Comparison of ENCODE assay signal across 18 cellular contexts in genomic region chr6:131490441-131490840, GRCh38.
DNase-seq lines count a peak whose midpoint lies in the region; ATAC-seq and TF ChIP-seq lines count a peak whose summit lies in the region.
"Had no signal": no experiment of that assay in that cellular context is flagged by ENCODE, and none has a peak within 500 bp of the region (broad histone marks: within the 10 kb centered on the region; RNA-seq: fewer than 3 reads in every experiment).

No MANE protein-coding gene starts in this region.

- H3K27ac ChIP-seq in endodermal cell (ENCODE audit: low read depth, low read length) (no peak overlapping the region), mesendoderm (ENCODE audit: low read depth, low read length) (no peak overlapping the region)
- H3K27ac ChIP-seq: 22Rv1; A549; BLaER1 treated with 17β-estradiol and CSF1 and Interleukin-3, amounts not matched to agents 10 nM and 100 nM; C4-2B had no signal

- H3K4me1 ChIP-seq in endodermal cell (ENCODE audit: control insufficient read depth, insufficient read depth, low read length), result peaks cover 3% of the 10 kb centered on the region
- peaks cover 13% of the 10 kb centered on the region for H3K4me1 ChIP-seq in mesendoderm (ENCODE audit: control insufficient read depth, low read depth, low read length)
- H3K4me1 ChIP-seq: A549; BLaER1 treated with 17β-estradiol and CSF1 and Interleukin-3, amounts not matched to agents 10 nM and 100 nM; Caco-2 had no signal

- ATAC-seq in WTC11, result peak; percentile 51
- no peak for ATAC-seq in activated T-helper 17 cell treated with anti-CD3 and anti-CD28 coated beads, Interleukin-2, amount 50 U/mL, for 72 hours (replicated peaks)
- no peak for ATAC-seq in GM19452 (IDR thresholded peaks at IDR 0.05; ENCODE audit: unreplicated experiment)
- ATAC-seq: A549; CD8-positive, alpha-beta T cell had no signal

- H3K9me3 ChIP-seq in endodermal cell (ENCODE audit: control insufficient read depth, low read length), result peaks cover 12% of the 10 kb centered on the region
- H3K9me3 ChIP-seq: A549, Caco-2 had no signal

- no peak overlapping the region for H4K8ac ChIP-seq in mesendoderm (ENCODE audit: low read depth, low read length)

- H3K79me1 ChIP-seq in mesendoderm (ENCODE audit: low read length), result no peaks in the 10 kb centered on the region

- H3K79me2 ChIP-seq in mesendoderm (ENCODE audit: control insufficient read depth, insufficient read depth, low read length), result no peaks in the 10 kb centered on the region

- H3K9ac ChIP-seq in endodermal cell (ENCODE audit: extremely low read depth, low read length, poor library complexity, severe bottlenecking), result no peak overlapping the region
- no peak overlapping the region for H3K9ac ChIP-seq in mesendoderm (ENCODE audit: low read length)
- H3K9ac ChIP-seq: BLaER1 treated with 17β-estradiol and CSF1 and Interleukin-3, amounts not matched to agents 10 nM and 100 nM had no signal

- no peak overlapping the region for H3K27ac Mint-ChIP-seq in WTC11
- H3K27ac Mint-ChIP-seq in endodermal cell, result peak overlapping the region; percentile 71
- H3K27ac Mint-ChIP-seq in activated T-helper 17 cell treated with anti-CD3 and anti-CD28 coated beads, Interleukin-2, amount 50 U/mL, for 72 hours, result no peak overlapping the region
- H3K27ac Mint-ChIP-seq: B cell; CD4-positive, alpha-beta T cell; CD8-positive, alpha-beta T cell had no signal

- DNase-seq in WTC11 (ENCODE audit: low spot score) (no peak), endodermal cell (peak; percentile 71), mesendoderm (peak; percentile 58), cerebellar nuclear complex (lab: John Stamatoyannopoulos, UW) (no peak)
- DNase-seq: AML-193; Caco-2; Calu3; CD4-positive, alpha-beta T cell; CD8-positive, alpha-beta T cell; DMS79 treated with DMSO at 0.1 percent for 48 hours; GF-D8 had no signal

- H3K27me3 ChIP-seq in endodermal cell (ENCODE audit: control insufficient read depth, insufficient read depth, low read length, poor library complexity, severe bottlenecking) (no peaks in the 10 kb centered on the region), mesendoderm (ENCODE audit: insufficient read depth, low read length, poor library complexity) (no peaks in the 10 kb centered on the region)
- H3K27me3 ChIP-seq: BLaER1 treated with 17β-estradiol and CSF1 and Interleukin-3, amounts not matched to agents 10 nM and 100 nM had no signal

- H3K9me3 Mint-ChIP-seq in WTC11 (peaks cover 7% of the 10 kb centered on the region), endodermal cell (no peaks in the 10 kb centered on the region)
- no peaks in the 10 kb centered on the region for H3K9me3 Mint-ChIP-seq in activated T-helper 17 cell treated with anti-CD3 and anti-CD28 coated beads, Interleukin-2, amount 50 U/mL, for 72 hours
- H3K9me3 Mint-ChIP-seq: CD4-positive, alpha-beta T cell; CD8-positive, alpha-beta T cell had no signal

- H3K18ac ChIP-seq in mesendoderm (ENCODE audit: low read length), result peak overlapping the region; percentile 60

- peak overlapping the region; percentile 24 for H2BK5ac ChIP-seq in mesendoderm (ENCODE audit: low read length)

- POLR2A ChIA-PET in WTC11 (lab: Charles Lee), result no interaction called here

- peak overlapping the region; percentile 1 for H3K4me3 ChIP-seq in endodermal cell (ENCODE audit: low read length)
- no peak overlapping the region for H3K4me3 ChIP-seq in mesendoderm (ENCODE audit: low read length)
- H3K4me3 ChIP-seq: A549; BLaER1 treated with 17β-estradiol and CSF1 and Interleukin-3, amounts not matched to agents 10 nM and 100 nM had no signal

- TF ChIP-seq CTCF in WTC11 (IDR thresholded peaks at IDR 0.05), result no peak
- no peak for TF ChIP-seq CTCF in endodermal cell (conservative IDR thresholded peaks at IDR 0.05)

- H3K27me3 Mint-ChIP-seq in WTC11 (ENCODE audit: low read depth) (peaks cover 11% of the 10 kb centered on the region), endodermal cell (ENCODE audit: insufficient read depth) (peaks cover 2% of the 10 kb centered on the region)
- no peaks in the 10 kb centered on the region for H3K27me3 Mint-ChIP-seq in activated T-helper 17 cell treated with anti-CD3 and anti-CD28 coated beads, Interleukin-2, amount 50 U/mL, for 72 hours
- H3K27me3 Mint-ChIP-seq: CD4-positive, alpha-beta T cell had no signal

- CTCF ChIA-PET in WTC11 (lab: Charles Lee), result interaction anchor here (1.0 to 1.3 kb wide), 2 partner anchors 30 to 291 kb away, joined by 3 to 4 read pairs; no protein-coding TSS in a partner anchor

- no peak overlapping the region for H4K5ac ChIP-seq in mesendoderm (ENCODE audit: low read length)

- H2BK120ac ChIP-seq in mesendoderm (ENCODE audit: low read depth, low read length), result no peak overlapping the region

- H3K4me1 Mint-ChIP-seq in WTC11 (peaks cover 25% of the 10 kb centered on the region), endodermal cell (peaks cover 43% of the 10 kb centered on the region)
- no peaks in the 10 kb centered on the region for H3K4me1 Mint-ChIP-seq in activated T-helper 17 cell treated with anti-CD3 and anti-CD28 coated beads, Interleukin-2, amount 50 U/mL, for 72 hours
- H3K4me1 Mint-ChIP-seq: B cell had no signal

- 0 out of 2 replicates have a peak, but pooled peaks cover 5% of the 10 kb centered on the region for H3K36me3 Mint-ChIP-seq in WTC11
- peaks cover 6% of the 10 kb centered on the region for H3K36me3 Mint-ChIP-seq in endodermal cell (ENCODE audit: low read depth)
- H3K36me3 Mint-ChIP-seq in activated T-helper 17 cell treated with anti-CD3 and anti-CD28 coated beads, Interleukin-2, amount 50 U/mL, for 72 hours (ENCODE audit: low read depth), result no peaks in the 10 kb centered on the region
- H3K36me3 Mint-ChIP-seq: CD8-positive, alpha-beta T cell had no signal

- H3K56ac ChIP-seq in mesendoderm (ENCODE audit: low read length), result no peak overlapping the region

- H3K36me3 ChIP-seq in endodermal cell (ENCODE audit: control insufficient read depth, insufficient read depth, low read length) (no peaks in the 10 kb centered on the region), mesendoderm (ENCODE audit: control insufficient read depth, insufficient read depth, low read length) (no peaks in the 10 kb centered on the region)
- H3K36me3 ChIP-seq: BLaER1 treated with 17β-estradiol and CSF1 and Interleukin-3, amounts not matched to agents 10 nM and 100 nM had no signal

- H2BK15ac ChIP-seq in mesendoderm (replicated peaks; ENCODE audit: low read depth), result peak overlapping the region; percentile 59

- peak overlapping the region; percentile 81 for H3K4ac ChIP-seq in mesendoderm (ENCODE audit: low read depth, low read length)

- WGBS in endodermal cell (ENCODE audit: insufficient coverage in 1 of 2, insufficient read length in 1 of 2), 2 experiments, result 29 to 40% methylated on average over 1 to 3 of the region's 3 CpGs
- WGBS in mesendoderm (ENCODE audit: extremely low coverage, insufficient coverage, low lambda C conversion rate), result no CpG with 5 or more reads among the region's 3 CpGs

- H3K4me3 Mint-ChIP-seq in WTC11 (no peak overlapping the region), endodermal cell (peak overlapping the region; percentile 1)
- no peak overlapping the region for H3K4me3 Mint-ChIP-seq in activated T-helper 17 cell treated with anti-CD3 and anti-CD28 coated beads, Interleukin-2, amount 50 U/mL, for 72 hours
- H3K4me3 Mint-ChIP-seq: B cell; CD4-positive, alpha-beta T cell; CD8-positive, alpha-beta T cell had no signal

- H2AK5ac ChIP-seq in mesendoderm (ENCODE audit: low read length), result peak overlapping the region; percentile 58

- H3K4me2 ChIP-seq in mesendoderm (ENCODE audit: low read length), result no peak overlapping the region
- H3K4me2 ChIP-seq: A549; BLaER1 treated with 17β-estradiol and CSF1 and Interleukin-3, amounts not matched to agents 10 nM and 100 nM had no signal

- H3K23ac ChIP-seq in mesendoderm (ENCODE audit: low read length), result no peak overlapping the region

TF ChIP-seq in WTC11, 78 proteins besides CTCF, POLR2A, EP300 and RAD21 (continues in another document):
- TF ChIP-seq ZNF423 (CRISPR knock-in tag; IDR thresholded peaks at IDR 0.05) (no peak), ZNF219 (CRISPR knock-in tag; IDR thresholded peaks at IDR 0.05; ENCODE audit: borderline replicate concordance) (no peak), EMX1 (CRISPR knock-in tag; IDR thresholded peaks at IDR 0.05) (no peak), E2F4 (CRISPR knock-in tag; IDR thresholded peaks at IDR 0.05; ENCODE audit: borderline replicate concordance, low read depth) (no peak), ATF3 (CRISPR knock-in tag; conservative IDR thresholded peaks at IDR 0.05) (no peak)

Comparison
In these comparisons a context has a peak if more than half of its experiments do, and no peak if none do; other contexts are left out.
1. DNase-seq: peak in endodermal cell (single experiment) and mesendoderm (single experiment); none in WTC11 (single experiment) and cerebellar nuclear complex (0 of 2).